33 cellular contexts compared by ENCODE assay signal in the genomic region with DNA sequence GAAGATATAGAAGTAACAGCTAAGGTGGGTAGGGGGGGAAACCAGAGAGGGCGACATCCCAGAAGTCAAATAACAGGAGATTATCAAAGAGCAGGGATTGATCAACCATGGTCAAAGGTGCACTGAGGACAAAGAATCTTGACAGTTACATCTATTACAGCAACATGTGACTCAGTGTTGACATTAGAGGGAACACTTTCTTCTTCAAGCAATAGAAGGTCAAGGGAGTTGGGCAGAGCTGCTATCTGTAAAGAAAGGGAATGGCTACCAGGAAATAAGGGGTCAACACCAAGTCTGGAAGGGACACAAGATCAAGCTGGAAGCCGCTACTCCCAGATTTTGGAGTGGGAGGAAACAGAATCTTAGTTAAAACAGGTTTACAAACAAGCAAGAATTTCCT.
"Had no signal": no experiment of that assay in that cellular context is flagged by ENCODE, and none has a peak within 500 bp of the region (broad histone marks: within the 10 kb centered on the region; RNA-seq: fewer than 3 reads in every experiment).

No MANE protein-coding gene starts in this region.

- DNase-seq: activated CD4-positive, alpha-beta T cell treated with anti-CD3 and anti-CD28 coated beads for 36 hours; activated CD4-positive, alpha-beta T cell treated with anti-CD3 and anti-CD28 coated beads, Interleukin-2, amount 10 ng/mL, durations not matched to agents 7 days and 5 days; activated CD4-positive, alpha-beta T cell treated with anti-CD3 and anti-CD28 coated beads, Interleukin-2, amount 50 U/mL, for 48 hours; activated CD8-positive, alpha-beta T cell treated with anti-CD3 and anti-CD28 coated beads, Interleukin-2, amount 10 ng/mL, durations not matched to agents 7 days and 5 days; activated gamma-delta T cell; activated naive CD4-positive, alpha-beta T cell treated with Interleukin-2 at 50 U/mL for 16 hours; activated naive CD8-positive, alpha-beta T cell treated with anti-CD3 and anti-CD28 coated beads, Interleukin-2, amount 10 ng/mL, durations not matched to agents 7 days and 5 days; activated T-cell treated with anti-CD3 and anti-CD28 coated beads, Interleukin-2, amount 50 U/mL, for 24 hours; amygdala; central memory CD4-positive, alpha-beta T cell; Karpas-422; MG63; NCI-H1048; NCI-H1105 treated with DMSO at 0.1 percent for 48 hours; NCI-H1436; NCI-H1694 treated with DMSO at 0.1 percent for 48 hours; NCI-H2029; NCI-H2171; NCI-H510A; NCI-H526; NCI-H748 treated with DMSO at 0.1 percent for 48 hours; NK-92 treated with Interleukin-12 subunit alpha and Interleukin-12 subunit beta, amount 100 ng/mL, for 24 hours; PC-3; Peyer's patch; RPMI8226; SHP77 treated with DMSO at 0.1 percent for 48 hours; SK-N-SH had no signal

- ATAC-seq: activated CD4-positive, alpha-beta T cell treated with anti-CD3 and anti-CD28 coated beads for 36 hours; activated CD4-positive, CD25-positive, alpha-beta regulatory T cell treated with anti-CD3 and anti-CD28 coated beads, Interleukin-2, amount 50 U/mL, for 24 hours; activated CD8-positive, alpha-beta T cell treated with anti-CD3 and anti-CD28 coated beads, Interleukin-2, amount 10 ng/mL, durations not matched to agents 7 days and 5 days; PC-3; WTC11 had no signal

- FAIRE-seq: TTC549 had no signal

- H3K4me2 ChIP-seq: SK-N-SH had no signal

- H3K9me3 ChIP-seq: ascending aorta, MG63, Peyer's patch, SJSA1, SK-N-SH had no signal

- H3K27ac ChIP-seq: ascending aorta, breast epithelium, Peyer's patch, SJSA1 had no signal

- H3K4me3 ChIP-seq: ascending aorta, breast epithelium, MG63, Peyer's patch, SJSA1 had no signal

- H3K36me3 ChIP-seq: ascending aorta, breast epithelium, MG63, Peyer's patch, SJSA1 had no signal

- H3K27me3 ChIP-seq: ascending aorta, breast epithelium, MG63, Peyer's patch, SJSA1 had no signal

- H3K9ac ChIP-seq: SK-N-SH had no signal

- H3K4me1 ChIP-seq: ascending aorta, breast epithelium, Peyer's patch, SJSA1 had no signal
